ENCODE assay signal across 8 cellular contexts in the genomic region with DNA sequence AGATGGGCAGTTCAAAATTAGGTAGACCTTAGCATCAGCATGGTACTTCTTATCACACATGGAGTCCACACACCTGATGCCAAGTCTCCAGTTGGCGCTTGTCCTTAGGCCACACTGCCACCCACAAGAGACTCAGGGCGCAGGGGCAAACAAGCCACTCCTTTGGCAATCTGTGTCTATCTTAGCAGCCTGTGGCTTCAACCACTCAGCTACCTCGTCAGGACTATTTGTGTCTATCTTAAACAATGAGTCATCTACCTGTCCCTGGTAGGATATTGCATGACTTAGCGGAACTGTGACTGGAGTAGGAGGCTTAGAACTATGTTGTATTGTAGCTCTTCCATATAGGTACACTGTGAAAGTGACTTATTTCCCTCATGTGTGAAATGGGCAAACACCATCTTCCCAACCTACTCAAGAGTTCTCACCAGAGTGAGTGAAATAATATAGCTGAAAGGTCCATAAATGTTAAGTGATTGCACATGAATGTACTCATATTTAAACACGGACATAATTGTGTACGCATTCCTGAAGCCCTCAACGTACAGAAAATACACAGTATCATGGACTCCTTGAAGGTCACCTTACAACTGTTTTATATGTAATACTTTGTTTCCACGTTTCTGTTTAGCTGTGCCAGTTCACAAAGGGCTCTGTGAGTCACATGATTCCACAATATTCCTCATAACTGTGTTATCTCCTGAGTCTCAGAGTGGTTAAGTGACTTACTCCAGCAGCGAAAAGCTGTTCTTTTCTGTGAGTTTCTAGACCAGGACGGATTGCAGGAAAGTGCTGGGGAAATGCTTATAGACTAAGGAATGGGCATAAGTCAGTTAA. TPM values are rescaled to one million over a fixed set of nuclear protein-coding genes. Genes with fewer than 3 reads are reported as not detected.
A peak's percentile ranks its signal among the peaks of the same experiment; 100 is the strongest.
DNase-seq lines count a peak whose midpoint lies in the region; ATAC-seq, FAIRE-seq and TF ChIP-seq lines count a peak whose summit lies in the region.

No MANE protein-coding gene starts in this region.

- no peaks in the 10 kb centered on the region for H3K27me3 ChIP-seq in SK-N-SH (ENCODE audit: insufficient read depth)
- no peaks in the 10 kb centered on the region for H3K27me3 ChIP-seq in endocrine pancreas (ENCODE audit: control insufficient read depth, insufficient read depth, low read length)

- peak overlapping the region; percentile 72 to 89 for H3K27ac Mint-ChIP-seq in natural killer cell treated with Interleukin-12 subunit alpha and Interleukin-12 subunit beta and Interleukin-15 and Interleukin-18, amount 100 ng/mL, for 72 hours

- no peaks in the 10 kb centered on the region for H3K9me2 ChIP-seq in SK-N-SH

- peak overlapping the region; percentile 80 to 93; a peak in 3 of 4 replicates for H3K27ac ChIP-seq in SK-N-SH (ENCODE audit: low read depth in 2 of 2, low read length in 1 of 2)

- peak overlapping the region; percentile 98 for H3K4me2 ChIP-seq in SK-N-SH

- peak overlapping the region; percentile 97 for H3K4me3 ChIP-seq in SK-N-SH (ENCODE audit: low read depth in 2 of 2, low read length in 1 of 2)
- peak overlapping the region; percentile 75 for H3K4me3 ChIP-seq in endocrine pancreas (ENCODE audit: control insufficient read depth, insufficient read depth, low read length)

- H2AFZ ChIP-seq in SK-N-SH (ENCODE audit: low read depth) = peak overlapping the region; percentile 98

- peaks cover 32 to 36% of the 10 kb centered on the region in 2 donors for H3K4me1 Mint-ChIP-seq in natural killer cell treated with Interleukin-12 subunit alpha and Interleukin-12 subunit beta and Interleukin-15 and Interleukin-18, amount 100 ng/mL, for 72 hours (ENCODE audit: low read depth in 2 of 2)

- H4K20me1 ChIP-seq in SK-N-SH (ENCODE audit: insufficient read depth) = peaks cover 26% of the 10 kb centered on the region

- peak overlapping the region; percentile 97 for H3K9ac ChIP-seq in SK-N-SH
- peak overlapping the region; percentile 78 for H3K9ac ChIP-seq in endocrine pancreas (ENCODE audit: control insufficient read depth, insufficient read depth, low read length)

- FAIRE-seq in GM12892 (lab: Jason Lieb, UNC) = no peak

- 35% methylated on average over 10 of the region's 10 CpGs for WGBS in SK-N-SH (ENCODE audit: low lambda C conversion rate)

- no peak for TF ChIP-seq EP300 in SK-N-SH (IDR thresholded peaks at IDR 0.05; ENCODE audit: borderline replicate concordance in 1 of 2, low read depth in 1 of 2, low read length in 1 of 2)

- DNase-seq in activated CD4-positive, CD25-positive, alpha-beta regulatory T cell treated with anti-CD3 and anti-CD28 coated beads, Interleukin-2, amount 50 U/mL, for 72 hours = no peak
- DNase-seq in SK-N-SH (no peak), GM12892 (ENCODE audit: insufficient read length) (no peak)
- no peak for DNase-seq in natural killer cell treated with Interleukin-12 subunit alpha and Interleukin-12 subunit beta and Interleukin-15 and Interleukin-18, amount 100 ng/mL, for 72 hours (ENCODE audit: low spot score)

- no peaks in the 10 kb centered on the region for H3K27me3 Mint-ChIP-seq in natural killer cell treated with Interleukin-12 subunit alpha and Interleukin-12 subunit beta and Interleukin-15 and Interleukin-18, amount 100 ng/mL, for 72 hours

- H3K9me3 ChIP-seq in SK-N-SH (no peaks in the 10 kb centered on the region), endocrine pancreas (ENCODE audit: control insufficient read depth, low read length) (no peaks in the 10 kb centered on the region)

- H3K4me1 ChIP-seq in SK-N-SH (ENCODE audit: control insufficient read depth in 1 of 2, insufficient read depth in 2 of 2, low read depth in 1 of 2, low read length in 1 of 2) = peaks cover 6 to 13% of the 10 kb centered on the region in 2 experiments; a peak in 2 of 4 replicates
- H3K4me1 ChIP-seq in endocrine pancreas (ENCODE audit: control insufficient read depth, insufficient read depth, low read length) = no peaks in the 10 kb centered on the region

- TF ChIP-seq POLR2A in GM12892 (IDR thresholded peaks at IDR 0.05; ENCODE audit: low read depth, low read length) = no peak; the same call in 1 of the 2 replicates

- TF ChIP-seq CTCF in SK-N-SH (IDR thresholded peaks at IDR 0.05) = no peak

- no peaks in the 10 kb centered on the region for H3K9me3 Mint-ChIP-seq in natural killer cell treated with Interleukin-12 subunit alpha and Interleukin-12 subunit beta and Interleukin-15 and Interleukin-18, amount 100 ng/mL, for 72 hours

- peaks cover 62% of the 10 kb centered on the region for H3K79me2 ChIP-seq in SK-N-SH (ENCODE audit: insufficient read depth)

- no peak for TF ChIP-seq RAD21 in SK-N-SH (IDR thresholded peaks at IDR 0.05; ENCODE audit: low read length)

- H3K4me3 Mint-ChIP-seq in natural killer cell treated with Interleukin-12 subunit alpha and Interleukin-12 subunit beta and Interleukin-15 and Interleukin-18, amount 100 ng/mL, for 72 hours = peak overlapping the region; percentile 83

- POLR2A ChIA-PET in SK-N-SH (lab: Yijun Ruan, JAX) = interaction anchor here (0.7 to 3.2 kb wide), 8 partner anchors 9 to 56 kb away, joined by 3 to 18 read pairs (median 3); no protein-coding TSS in a partner anchor

- H3F3A ChIP-seq in SK-N-SH (replicated peaks; ENCODE audit: insufficient read depth) = peaks cover 17% of the 10 kb centered on the region

- H3K36me3 ChIP-seq in SK-N-SH (replicated peaks in 1 of 2; ENCODE audit: control insufficient read depth in 1 of 2, insufficient read depth in 2 of 2, low read length in 1 of 2) (peaks cover 34 to 46% of the 10 kb centered on the region in 2 experiments), endocrine pancreas (ENCODE audit: control insufficient read depth, insufficient read depth, low read length) (peaks cover 4% of the 10 kb centered on the region)

- H3K36me3 Mint-ChIP-seq in natural killer cell treated with Interleukin-12 subunit alpha and Interleukin-12 subunit beta and Interleukin-15 and Interleukin-18, amount 100 ng/mL, for 72 hours = peaks cover 28% of the 10 kb centered on the region

- CTCF ChIA-PET in SK-N-SH (lab: Yijun Ruan, JAX) = interaction anchor here (0.6 to 2.2 kb wide), 11 partner anchors 10 to 1771 kb away, joined by 3 to 12 read pairs (median 4); no protein-coding TSS in a partner anchor

- peak; percentile 59 to 70 for ATAC-seq in activated CD4-positive, CD25-positive, alpha-beta regulatory T cell treated with anti-CD3 and anti-CD28 coated beads, Interleukin-2, amount 50 U/mL, for 24 hours
- ATAC-seq in natural killer cell treated with Interleukin-12 subunit alpha and Interleukin-12 subunit beta and Interleukin-15 and Interleukin-18, amount 100 ng/mL, for 72 hours = no peak
- ATAC-seq in HG03571 (IDR thresholded peaks at IDR 0.05; ENCODE audit: unreplicated experiment) (no peak), GM21526 (IDR thresholded peaks at IDR 0.05; ENCODE audit: low FRiP score, unreplicated experiment) (no peak)

TF ChIP-seq in SK-N-SH, 30 proteins besides CTCF, POLR2A, EP300 and RAD21:
- TF ChIP-seq USF1 (IDR thresholded peaks at IDR 0.05; ENCODE audit: borderline replicate concordance, low read depth) (peak; percentile 57; the same call in 1 of the 2 replicates), GABPA (IDR thresholded peaks at IDR 0.05; ENCODE audit: low read depth) (no peak)

RNA-seq across cellular contexts. Expression of gene TRIM27, which starts 1.6 kb away (rescaled TPM):
- 43.8 and 67.4 TPM in 2 replicates for polyA plus RNA-seq in SK-N-SH (2012; rRNA removed)
- polyA plus RNA-seq in SK-N-SH (2012; cell fraction: cytosol; rRNA removed) = 38.7 and 46.0 TPM in 2 replicates
- polyA plus RNA-seq in SK-N-SH (2012; cell fraction: nucleus; rRNA removed) = 100 and 125 TPM in 2 replicates
- total RNA-seq in natural killer cell treated with Interleukin-12 subunit alpha and Interleukin-12 subunit beta and Interleukin-15 and Interleukin-18, amount 100 ng/mL, for 72 hours = 10 to 100 TPM; 49.1 to 74.0 TPM
- polyA plus RNA-seq in GM12892 (2012; ENCODE audit: missing spikeins) = 33.3 TPM

Comparison
In these comparisons a context has a peak if more than half of its experiments do, and no peak if none do; other contexts are left out.
1. ATAC-seq: peak in activated CD4-positive, CD25-positive, alpha-beta regulatory T cell treated with anti-CD3 and anti-CD28 coated beads, Interleukin-2, amount 50 U/mL, for 24 hours (2 of 2); none in natural killer cell treated with Interleukin-12 subunit alpha and Interleukin-12 subunit beta and Interleukin-15 and Interleukin-18, amount 100 ng/mL, for 72 hours (0 of 2), HG03571 (single experiment) and GM21526 (single experiment).